In the genomic region with DNA sequence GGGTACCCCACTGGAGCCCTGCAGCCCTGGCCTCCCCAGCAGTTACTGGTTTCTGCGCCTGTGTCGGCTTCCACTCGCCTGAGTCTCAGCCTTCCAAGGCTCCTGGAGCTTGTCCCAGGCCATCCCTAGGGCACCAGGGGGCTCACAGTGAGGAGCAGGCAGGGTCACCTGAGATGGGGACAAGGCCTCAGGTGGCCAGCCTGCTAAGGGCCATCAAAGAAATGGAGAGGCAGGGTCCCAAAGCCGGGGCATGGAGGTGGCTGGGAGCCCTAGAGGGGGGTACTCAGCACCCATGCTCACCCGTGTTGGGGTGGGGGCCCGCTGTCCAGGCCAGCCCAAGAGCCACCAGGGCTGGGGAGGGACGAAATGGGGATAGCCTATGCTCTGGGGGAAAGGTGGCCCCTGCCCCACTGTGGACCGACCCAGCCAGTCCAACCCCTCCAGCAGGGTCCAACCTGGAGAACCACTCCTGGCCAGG, we compare ENCODE assay signal across 1 cellular context.
TF ChIP-seq lines count a peak whose summit lies in the region.

No MANE protein-coding gene starts in this region.

TF ChIP-seq in HepG2, 621 proteins besides CTCF, POLR2A, EP300 and RAD21 (continued from another document):
- TF ChIP-seq ZFP36L1 (CRISPR knock-in tag; IDR thresholded peaks at IDR 0.05) (0 out of 2 replicates have a peak, but pooled peaks have one; percentile 16), NFYB (CRISPR knock-in tag; IDR thresholded peaks at IDR 0.05) (no peak), FOXJ3 (CRISPR knock-in tag; IDR thresholded peaks at IDR 0.05; ENCODE audit: borderline replicate concordance) (no peak), CBX5 (CRISPR knock-in tag; IDR thresholded peaks at IDR 0.05; ENCODE audit: borderline replicate concordance) (0 out of 2 replicates have a peak, but pooled peaks have one; percentile 5), ARNTL (CRISPR knock-in tag; IDR thresholded peaks at IDR 0.05) (0 out of 2 replicates have a peak, but pooled peaks have one; percentile 27), NRL (CRISPR knock-in tag; IDR thresholded peaks at IDR 0.05; ENCODE audit: borderline replicate concordance) (0 out of 2 replicates have a peak, but pooled peaks have one; percentile 6), XBP1 (CRISPR knock-in tag; IDR thresholded peaks at IDR 0.05) (no peak), SP140L (CRISPR knock-in tag; IDR thresholded peaks at IDR 0.05; ENCODE audit: borderline replicate concordance) (no peak), ZNF160 (CRISPR knock-in tag; IDR thresholded peaks at IDR 0.05) (0 out of 2 replicates have a peak, but pooled peaks have one; percentile 6), ZNF350 (CRISPR knock-in tag; IDR thresholded peaks at IDR 0.05; ENCODE audit: borderline replicate concordance, low read depth) (0 out of 2 replicates have a peak, but pooled peaks have one; percentile 46)
- TF ChIP-seq, protein P1, sequence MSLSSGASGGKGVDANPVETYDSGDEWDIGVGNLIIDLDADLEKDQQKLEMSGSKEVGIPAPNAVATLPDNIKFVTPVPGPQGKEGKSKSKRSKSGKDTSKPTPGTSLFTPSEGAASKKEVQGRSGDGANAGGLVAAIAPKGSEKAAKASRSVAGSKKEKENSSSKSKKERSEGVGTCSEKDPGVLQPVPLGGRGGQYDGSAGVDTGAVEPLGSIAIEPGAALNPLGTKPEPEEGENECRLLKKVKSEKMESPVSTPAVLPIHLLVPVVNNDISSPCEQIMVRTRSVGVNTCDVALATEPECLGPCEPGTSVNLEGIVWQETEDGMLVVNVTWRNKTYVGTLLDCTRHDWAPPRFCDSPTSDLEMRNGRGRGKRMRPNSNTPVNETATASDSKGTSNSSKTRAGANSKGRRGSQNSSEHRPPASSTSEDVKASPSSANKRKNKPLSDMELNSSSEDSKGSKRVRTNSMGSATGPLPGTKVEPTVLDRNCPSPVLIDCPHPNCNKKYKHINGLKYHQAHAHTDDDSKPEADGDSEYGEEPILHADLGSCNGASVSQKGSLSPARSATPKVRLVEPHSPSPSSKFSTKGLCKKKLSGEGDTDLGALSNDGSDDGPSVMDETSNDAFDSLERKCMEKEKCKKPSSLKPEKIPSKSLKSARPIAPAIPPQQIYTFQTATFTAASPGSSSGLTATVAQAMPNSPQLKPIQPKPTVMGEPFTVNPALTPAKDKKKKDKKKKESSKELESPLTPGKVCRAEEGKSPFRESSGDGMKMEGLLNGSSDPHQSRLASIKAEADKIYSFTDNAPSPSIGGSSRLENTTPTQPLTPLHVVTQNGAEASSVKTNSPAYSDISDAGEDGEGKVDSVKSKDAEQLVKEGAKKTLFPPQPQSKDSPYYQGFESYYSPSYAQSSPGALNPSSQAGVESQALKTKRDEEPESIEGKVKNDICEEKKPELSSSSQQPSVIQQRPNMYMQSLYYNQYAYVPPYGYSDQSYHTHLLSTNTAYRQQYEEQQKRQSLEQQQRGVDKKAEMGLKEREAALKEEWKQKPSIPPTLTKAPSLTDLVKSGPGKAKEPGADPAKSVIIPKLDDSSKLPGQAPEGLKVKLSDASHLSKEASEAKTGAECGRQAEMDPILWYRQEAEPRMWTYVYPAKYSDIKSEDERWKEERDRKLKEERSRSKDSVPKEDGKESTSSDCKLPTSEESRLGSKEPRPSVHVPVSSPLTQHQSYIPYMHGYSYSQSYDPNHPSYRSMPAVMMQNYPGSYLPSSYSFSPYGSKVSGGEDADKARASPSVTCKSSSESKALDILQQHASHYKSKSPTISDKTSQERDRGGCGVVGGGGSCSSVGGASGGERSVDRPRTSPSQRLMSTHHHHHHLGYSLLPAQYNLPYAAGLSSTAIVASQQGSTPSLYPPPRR (CRISPR knock-in tag; IDR thresholded peaks at IDR 0.05; ENCODE audit: borderline replicate concordance) = 0 out of 2 replicates have a peak, but pooled peaks have one; percentile 21
- TF ChIP-seq, protein P2, sequence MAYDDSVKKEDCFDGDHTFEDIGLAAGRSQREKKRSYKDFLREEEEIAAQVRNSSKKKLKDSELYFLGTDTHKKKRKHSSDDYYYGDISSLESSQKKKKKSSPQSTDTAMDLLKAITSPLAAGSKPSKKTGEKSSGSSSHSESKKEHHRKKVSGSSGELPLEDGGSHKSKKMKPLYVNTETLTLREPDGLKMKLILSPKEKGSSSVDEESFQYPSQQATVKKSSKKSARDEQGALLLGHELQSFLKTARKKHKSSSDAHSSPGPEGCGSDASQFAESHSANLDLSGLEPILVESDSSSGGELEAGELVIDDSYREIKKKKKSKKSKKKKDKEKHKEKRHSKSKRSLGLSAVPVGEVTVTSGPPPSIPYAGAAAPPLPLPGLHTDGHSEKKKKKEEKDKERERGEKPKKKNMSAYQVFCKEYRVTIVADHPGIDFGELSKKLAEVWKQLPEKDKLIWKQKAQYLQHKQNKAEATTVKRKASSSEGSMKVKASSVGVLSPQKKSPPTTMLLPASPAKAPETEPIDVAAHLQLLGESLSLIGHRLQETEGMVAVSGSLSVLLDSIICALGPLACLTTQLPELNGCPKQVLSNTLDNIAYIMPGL (CRISPR knock-in tag; IDR thresholded peaks at IDR 0.05; ENCODE audit: borderline replicate concordance in 1 of 2, low read depth in 1 of 2) = peak in 1 of 2 experiments; percentile 63; a peak in 1 of 4 replicates
- TF ChIP-seq, protein P3, sequence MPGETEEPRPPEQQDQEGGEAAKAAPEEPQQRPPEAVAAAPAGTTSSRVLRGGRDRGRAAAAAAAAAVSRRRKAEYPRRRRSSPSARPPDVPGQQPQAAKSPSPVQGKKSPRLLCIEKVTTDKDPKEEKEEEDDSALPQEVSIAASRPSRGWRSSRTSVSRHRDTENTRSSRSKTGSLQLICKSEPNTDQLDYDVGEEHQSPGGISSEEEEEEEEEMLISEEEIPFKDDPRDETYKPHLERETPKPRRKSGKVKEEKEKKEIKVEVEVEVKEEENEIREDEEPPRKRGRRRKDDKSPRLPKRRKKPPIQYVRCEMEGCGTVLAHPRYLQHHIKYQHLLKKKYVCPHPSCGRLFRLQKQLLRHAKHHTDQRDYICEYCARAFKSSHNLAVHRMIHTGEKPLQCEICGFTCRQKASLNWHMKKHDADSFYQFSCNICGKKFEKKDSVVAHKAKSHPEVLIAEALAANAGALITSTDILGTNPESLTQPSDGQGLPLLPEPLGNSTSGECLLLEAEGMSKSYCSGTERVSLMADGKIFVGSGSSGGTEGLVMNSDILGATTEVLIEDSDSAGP (CRISPR knock-in tag; IDR thresholded peaks at IDR 0.05; ENCODE audit: borderline replicate concordance) = no peak; the same call in 1 of the 2 replicates
- TF ChIP-seq, protein P4, sequence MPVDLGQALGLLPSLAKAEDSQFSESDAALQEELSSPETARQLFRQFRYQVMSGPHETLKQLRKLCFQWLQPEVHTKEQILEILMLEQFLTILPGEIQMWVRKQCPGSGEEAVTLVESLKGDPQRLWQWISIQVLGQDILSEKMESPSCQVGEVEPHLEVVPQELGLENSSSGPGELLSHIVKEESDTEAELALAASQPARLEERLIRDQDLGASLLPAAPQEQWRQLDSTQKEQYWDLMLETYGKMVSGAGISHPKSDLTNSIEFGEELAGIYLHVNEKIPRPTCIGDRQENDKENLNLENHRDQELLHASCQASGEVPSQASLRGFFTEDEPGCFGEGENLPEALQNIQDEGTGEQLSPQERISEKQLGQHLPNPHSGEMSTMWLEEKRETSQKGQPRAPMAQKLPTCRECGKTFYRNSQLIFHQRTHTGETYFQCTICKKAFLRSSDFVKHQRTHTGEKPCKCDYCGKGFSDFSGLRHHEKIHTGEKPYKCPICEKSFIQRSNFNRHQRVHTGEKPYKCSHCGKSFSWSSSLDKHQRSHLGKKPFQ (CRISPR knock-in tag; IDR thresholded peaks at IDR 0.05; ENCODE audit: insufficient replicate concordance) = peak; percentile 47
